29 cellular contexts compared by ENCODE assay signal in genomic region chr16:89669755-89670154, GRCh38.
"Had no signal": no experiment of that assay in that cellular context is flagged by ENCODE, and none has a peak within 500 bp of the region (broad histone marks: within the 10 kb centered on the region; RNA-seq: fewer than 3 reads in every experiment).

No MANE protein-coding gene starts in this region.

- H3K4me1 ChIP-seq: pancreas, prostate gland, sigmoid colon, suprapubic skin, testis, tibial artery, transverse colon, uterus had no signal

- H3K27ac ChIP-seq: neutrophil, pancreas, prostate gland, right lobe of liver, sigmoid colon, suprapubic skin, testis, tibial artery, transverse colon, upper lobe of right lung, uterus had no signal

- H3K4me3 Mint-ChIP-seq: natural killer cell treated with Interleukin-12 subunit alpha and Interleukin-12 subunit beta and Interleukin-15 and Interleukin-18, amount 100 ng/mL, for 72 hours; nephron progenitor cell; neural crest cell; stimulated activated effector memory CD8-positive, alpha-beta T cell treated with anti-CD3 and anti-CD28 coated beads, Interleukin-12 subunit alpha, Interleukin-12 subunit beta, amount 100 ng/mL, for 72 hours; stimulated activated naive B cell treated with anti-CD40 and anti-IgM and Interleukin-4, amounts not matched to agents 10 μg/mL and 1 μg/mL and 100 μg/mL, for 72 hours; stimulated activated naive CD8-positive, alpha-beta T cell treated with anti-CD3 and anti-CD28 coated beads, Interleukin-15, amount 100 ng/mL, for 72 hours; type B pancreatic cell had no signal

- H3K27me3 ChIP-seq: pancreas, right lobe of liver, sigmoid colon, suprapubic skin, testis, tibial artery, transverse colon, upper lobe of right lung, uterus had no signal

- DNase-seq: naive thymus-derived CD8-positive, alpha-beta T cell; nephron progenitor cell; nucleus accumbens; retina; right cardiac atrium; right lobe of liver; sigmoid colon; small intestine; stimulated activated CD4-positive, alpha-beta T cell treated with anti-CD3 and anti-CD28 coated beads, Interleukin-15, amount 100 ng/mL, for 24 hours; stimulated activated CD4-positive, alpha-beta T cell treated with anti-CD3 and anti-CD28 coated beads, Interleukin-2, amount 100 ng/mL, for 24 hours; stimulated activated CD4-positive, alpha-beta T cell treated with anti-CD3 and anti-CD28 coated beads, Interleukin-2, amount 100 ng/mL, for 48 hours; stimulated activated CD4-positive, alpha-beta T cell treated with anti-CD3 and anti-CD28 coated beads, Interleukin-4, amount 100 ng/mL, for 24 hours; stimulated activated naive B cell treated with anti-CD40 and anti-IgM and Interleukin-4, amounts not matched to agents 10 μg/mL and 1 μg/mL and 100 μg/mL, for 72 hours; stimulated activated naive CD8-positive, alpha-beta T cell treated with anti-CD3 and anti-CD28 coated beads, Interleukin-15, amount 100 ng/mL, for 72 hours; substantia nigra; testis; tibial artery; transverse colon; upper lobe of right lung; uterus had no signal

- H3K36me3 Mint-ChIP-seq: naive thymus-derived CD8-positive, alpha-beta T cell; natural killer cell treated with Interleukin-12 subunit alpha and Interleukin-12 subunit beta and Interleukin-15 and Interleukin-18, amount 100 ng/mL, for 72 hours; stimulated activated effector memory CD8-positive, alpha-beta T cell treated with anti-CD3 and anti-CD28 coated beads, Interleukin-12 subunit alpha, Interleukin-12 subunit beta, amount 100 ng/mL, for 72 hours had no signal

- ATAC-seq: naive thymus-derived CD8-positive, alpha-beta T cell; natural killer cell treated with Interleukin-12 subunit alpha and Interleukin-12 subunit beta and Interleukin-15 and Interleukin-18, amount 100 ng/mL, for 72 hours; pancreas; right cardiac atrium; right lobe of liver; stimulated activated effector memory CD8-positive, alpha-beta T cell treated with anti-CD3 and anti-CD28 coated beads, Interleukin-12 subunit alpha, Interleukin-12 subunit beta, amount 100 ng/mL, for 72 hours; stimulated activated naive B cell treated with anti-CD40 and anti-IgM and Interleukin-4, amounts not matched to agents 10 μg/mL and 1 μg/mL and 100 μg/mL, for 72 hours; stimulated activated naive CD8-positive, alpha-beta T cell treated with anti-CD3 and anti-CD28 coated beads, Interleukin-15, amount 100 ng/mL, for 72 hours; stimulated activated naive CD8-positive, alpha-beta T cell treated with anti-CD3 and anti-CD28 coated beads, Interleukin-15, Interleukin-2, amounts not matched to agents 100 U/mL and 50 U/mL, for 24 hours; upper lobe of right lung had no signal

- H3K36me3 ChIP-seq: pancreas, prostate gland, right lobe of liver, sigmoid colon, transverse colon, upper lobe of right lung, uterus had no signal

- H3K4me3 ChIP-seq: pancreas, prostate gland, right lobe of liver, sigmoid colon, suprapubic skin, testis, tibial artery, transverse colon, upper lobe of right lung, uterus had no signal

- H3K9me3 ChIP-seq: neutrophil, pancreas, prostate gland, right lobe of liver, sigmoid colon, suprapubic skin, testis, tibial artery, transverse colon, upper lobe of right lung, uterus had no signal

- H3K27me3 Mint-ChIP-seq: naive thymus-derived CD8-positive, alpha-beta T cell; natural killer cell treated with Interleukin-12 subunit alpha and Interleukin-12 subunit beta and Interleukin-15 and Interleukin-18, amount 100 ng/mL, for 72 hours; stimulated activated naive B cell treated with anti-CD40 and anti-IgM and Interleukin-4, amounts not matched to agents 10 μg/mL and 1 μg/mL and 100 μg/mL, for 72 hours; stimulated activated naive CD8-positive, alpha-beta T cell treated with anti-CD3 and anti-CD28 coated beads, Interleukin-15, amount 100 ng/mL, for 72 hours; type B pancreatic cell had no signal

- H3K27ac Mint-ChIP-seq: natural killer cell treated with Interleukin-12 subunit alpha and Interleukin-12 subunit beta and Interleukin-15 and Interleukin-18, amount 100 ng/mL, for 72 hours; stimulated activated effector memory CD8-positive, alpha-beta T cell treated with anti-CD3 and anti-CD28 coated beads, Interleukin-12 subunit alpha, Interleukin-12 subunit beta, amount 100 ng/mL, for 72 hours; stimulated activated naive B cell treated with anti-CD40 and anti-IgM and Interleukin-4, amounts not matched to agents 10 μg/mL and 1 μg/mL and 100 μg/mL, for 72 hours; type B pancreatic cell had no signal

- H3K4me1 Mint-ChIP-seq: stimulated activated effector memory CD8-positive, alpha-beta T cell treated with anti-CD3 and anti-CD28 coated beads, Interleukin-12 subunit alpha, Interleukin-12 subunit beta, amount 100 ng/mL, for 72 hours; stimulated activated naive B cell treated with anti-CD40 and anti-IgM and Interleukin-4, amounts not matched to agents 10 μg/mL and 1 μg/mL and 100 μg/mL, for 72 hours had no signal

- H3K9me3 Mint-ChIP-seq: natural killer cell treated with Interleukin-12 subunit alpha and Interleukin-12 subunit beta and Interleukin-15 and Interleukin-18, amount 100 ng/mL, for 72 hours; stimulated activated effector memory CD8-positive, alpha-beta T cell treated with anti-CD3 and anti-CD28 coated beads, Interleukin-12 subunit alpha, Interleukin-12 subunit beta, amount 100 ng/mL, for 72 hours; stimulated activated naive CD8-positive, alpha-beta T cell treated with anti-CD3 and anti-CD28 coated beads, Interleukin-15, amount 100 ng/mL, for 72 hours; type B pancreatic cell had no signal

- FAIRE-seq: pancreas, small intestine had no signal
